Comparison of ENCODE assay signal across 1 cellular context in the genomic region with DNA sequence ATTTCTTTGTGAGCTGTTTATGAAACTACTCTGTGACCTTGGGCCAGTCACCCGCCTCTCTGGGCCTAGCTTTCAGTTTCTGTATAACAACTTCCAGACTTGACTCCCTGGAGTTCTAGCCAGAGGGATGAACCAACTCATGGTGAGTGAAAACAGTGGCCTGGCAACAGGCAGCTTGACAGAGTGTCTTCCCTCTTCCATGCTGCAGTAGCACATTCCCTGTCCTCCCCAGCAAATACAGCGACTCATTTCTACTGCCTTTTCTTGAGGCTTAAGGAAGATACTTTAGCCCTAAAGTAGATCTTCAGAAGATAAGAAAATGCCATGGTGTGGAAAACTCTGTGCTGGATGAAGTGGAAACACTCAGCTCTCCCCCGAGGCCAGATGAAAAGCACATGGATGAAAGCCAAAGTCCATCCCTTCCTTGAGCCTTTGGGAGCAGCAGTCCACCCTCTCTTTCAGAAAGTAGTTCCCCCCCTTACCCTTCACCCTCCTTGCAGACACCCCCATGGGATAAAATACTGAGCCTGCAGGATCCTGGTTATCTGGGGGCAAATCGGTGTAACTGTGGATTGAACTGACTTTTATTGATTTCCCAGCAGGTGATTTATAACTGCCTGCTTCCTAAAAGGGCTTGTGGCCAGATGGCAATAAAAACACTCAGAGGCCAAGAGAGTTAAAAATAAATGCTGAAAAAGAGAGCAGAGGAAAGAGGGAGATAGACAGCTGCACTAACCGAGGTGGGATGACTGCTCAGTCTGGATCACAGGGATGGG.
TF ChIP-seq lines count a peak whose summit lies in the region.

No MANE protein-coding gene starts in this region.

TF ChIP-seq in HEK293, 187 proteins besides CTCF, POLR2A, EP300 and RAD21 (continued from another document and continues in another):
- TF ChIP-seq, protein P1, sequence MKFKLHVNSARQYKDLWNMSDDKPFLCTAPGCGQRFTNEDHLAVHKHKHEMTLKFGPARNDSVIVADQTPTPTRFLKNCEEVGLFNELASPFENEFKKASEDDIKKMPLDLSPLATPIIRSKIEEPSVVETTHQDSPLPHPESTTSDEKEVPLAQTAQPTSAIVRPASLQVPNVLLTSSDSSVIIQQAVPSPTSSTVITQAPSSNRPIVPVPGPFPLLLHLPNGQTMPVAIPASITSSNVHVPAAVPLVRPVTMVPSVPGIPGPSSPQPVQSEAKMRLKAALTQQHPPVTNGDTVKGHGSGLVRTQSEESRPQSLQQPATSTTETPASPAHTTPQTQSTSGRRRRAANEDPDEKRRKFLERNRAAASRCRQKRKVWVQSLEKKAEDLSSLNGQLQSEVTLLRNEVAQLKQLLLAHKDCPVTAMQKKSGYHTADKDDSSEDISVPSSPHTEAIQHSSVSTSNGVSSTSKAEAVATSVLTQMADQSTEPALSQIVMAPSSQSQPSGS (tag by site-specific recombination; IDR thresholded peaks at IDR 0.05; ENCODE audit: low read depth), result no peak
- TF ChIP-seq ZFP41 (tag by site-specific recombination; IDR thresholded peaks at IDR 0.05; ENCODE audit: borderline replicate concordance), result no peak
- no peak for TF ChIP-seq ZNF16 (tag by site-specific recombination; IDR thresholded peaks at IDR 0.05; ENCODE audit: low read depth)
- TF ChIP-seq, protein P2, sequence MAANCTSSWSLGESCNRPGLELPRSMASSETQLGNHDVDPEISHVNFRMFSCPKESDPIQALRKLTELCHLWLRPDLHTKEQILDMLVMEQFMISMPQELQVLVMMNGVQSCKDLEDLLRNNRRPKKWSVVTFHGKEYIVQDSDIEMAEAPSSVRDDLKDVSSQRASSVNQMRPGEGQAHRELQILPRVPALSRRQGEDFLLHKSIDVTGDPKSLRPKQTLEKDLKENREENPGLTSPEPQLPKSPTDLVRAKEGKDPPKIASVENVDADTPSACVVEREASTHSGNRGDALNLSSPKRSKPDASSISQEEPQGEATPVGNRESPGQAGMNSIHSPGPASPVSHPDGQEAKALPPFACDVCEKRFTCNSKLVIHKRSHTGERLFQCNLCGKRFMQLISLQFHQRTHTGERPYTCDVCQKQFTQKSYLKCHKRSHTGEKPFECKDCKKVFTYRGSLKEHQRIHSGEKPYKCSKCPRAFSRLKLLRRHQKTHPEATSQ (tag by site-specific recombination; IDR thresholded peaks at IDR 0.05), result no peak
- no peak for TF ChIP-seq ZNF433 (tag by site-specific recombination; IDR thresholded peaks at IDR 0.05; ENCODE audit: low read depth)
- TF ChIP-seq BCL11A (tag by site-specific recombination; IDR thresholded peaks at IDR 0.05; ENCODE audit: low read depth), result no peak
- no peak for TF ChIP-seq ZNF350 (tag by site-specific recombination; IDR thresholded peaks at IDR 0.05)
- no peak for TF ChIP-seq ZSCAN23 (tag by site-specific recombination; IDR thresholded peaks at IDR 0.05)
- TF ChIP-seq, protein P3, sequence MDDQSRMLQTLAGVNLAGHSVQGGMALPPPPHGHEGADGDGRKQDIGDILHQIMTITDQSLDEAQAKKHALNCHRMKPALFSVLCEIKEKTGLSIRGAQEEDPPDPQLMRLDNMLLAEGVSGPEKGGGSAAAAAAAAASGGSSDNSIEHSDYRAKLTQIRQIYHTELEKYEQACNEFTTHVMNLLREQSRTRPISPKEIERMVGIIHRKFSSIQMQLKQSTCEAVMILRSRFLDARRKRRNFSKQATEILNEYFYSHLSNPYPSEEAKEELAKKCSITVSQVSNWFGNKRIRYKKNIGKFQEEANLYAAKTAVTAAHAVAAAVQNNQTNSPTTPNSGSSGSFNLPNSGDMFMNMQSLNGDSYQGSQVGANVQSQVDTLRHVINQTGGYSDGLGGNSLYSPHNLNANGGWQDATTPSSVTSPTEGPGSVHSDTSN (CRISPR knock-in tag; IDR thresholded peaks at IDR 0.05), result no peak
- TF ChIP-seq GLI2 (tag by site-specific recombination; IDR thresholded peaks at IDR 0.05; ENCODE audit: borderline replicate concordance, low read depth), result no peak
- TF ChIP-seq, protein P4, sequence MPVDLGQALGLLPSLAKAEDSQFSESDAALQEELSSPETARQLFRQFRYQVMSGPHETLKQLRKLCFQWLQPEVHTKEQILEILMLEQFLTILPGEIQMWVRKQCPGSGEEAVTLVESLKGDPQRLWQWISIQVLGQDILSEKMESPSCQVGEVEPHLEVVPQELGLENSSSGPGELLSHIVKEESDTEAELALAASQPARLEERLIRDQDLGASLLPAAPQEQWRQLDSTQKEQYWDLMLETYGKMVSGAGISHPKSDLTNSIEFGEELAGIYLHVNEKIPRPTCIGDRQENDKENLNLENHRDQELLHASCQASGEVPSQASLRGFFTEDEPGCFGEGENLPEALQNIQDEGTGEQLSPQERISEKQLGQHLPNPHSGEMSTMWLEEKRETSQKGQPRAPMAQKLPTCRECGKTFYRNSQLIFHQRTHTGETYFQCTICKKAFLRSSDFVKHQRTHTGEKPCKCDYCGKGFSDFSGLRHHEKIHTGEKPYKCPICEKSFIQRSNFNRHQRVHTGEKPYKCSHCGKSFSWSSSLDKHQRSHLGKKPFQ (tag by site-specific recombination; IDR thresholded peaks at IDR 0.05), result peak; percentile 75
- TF ChIP-seq, protein P5, sequence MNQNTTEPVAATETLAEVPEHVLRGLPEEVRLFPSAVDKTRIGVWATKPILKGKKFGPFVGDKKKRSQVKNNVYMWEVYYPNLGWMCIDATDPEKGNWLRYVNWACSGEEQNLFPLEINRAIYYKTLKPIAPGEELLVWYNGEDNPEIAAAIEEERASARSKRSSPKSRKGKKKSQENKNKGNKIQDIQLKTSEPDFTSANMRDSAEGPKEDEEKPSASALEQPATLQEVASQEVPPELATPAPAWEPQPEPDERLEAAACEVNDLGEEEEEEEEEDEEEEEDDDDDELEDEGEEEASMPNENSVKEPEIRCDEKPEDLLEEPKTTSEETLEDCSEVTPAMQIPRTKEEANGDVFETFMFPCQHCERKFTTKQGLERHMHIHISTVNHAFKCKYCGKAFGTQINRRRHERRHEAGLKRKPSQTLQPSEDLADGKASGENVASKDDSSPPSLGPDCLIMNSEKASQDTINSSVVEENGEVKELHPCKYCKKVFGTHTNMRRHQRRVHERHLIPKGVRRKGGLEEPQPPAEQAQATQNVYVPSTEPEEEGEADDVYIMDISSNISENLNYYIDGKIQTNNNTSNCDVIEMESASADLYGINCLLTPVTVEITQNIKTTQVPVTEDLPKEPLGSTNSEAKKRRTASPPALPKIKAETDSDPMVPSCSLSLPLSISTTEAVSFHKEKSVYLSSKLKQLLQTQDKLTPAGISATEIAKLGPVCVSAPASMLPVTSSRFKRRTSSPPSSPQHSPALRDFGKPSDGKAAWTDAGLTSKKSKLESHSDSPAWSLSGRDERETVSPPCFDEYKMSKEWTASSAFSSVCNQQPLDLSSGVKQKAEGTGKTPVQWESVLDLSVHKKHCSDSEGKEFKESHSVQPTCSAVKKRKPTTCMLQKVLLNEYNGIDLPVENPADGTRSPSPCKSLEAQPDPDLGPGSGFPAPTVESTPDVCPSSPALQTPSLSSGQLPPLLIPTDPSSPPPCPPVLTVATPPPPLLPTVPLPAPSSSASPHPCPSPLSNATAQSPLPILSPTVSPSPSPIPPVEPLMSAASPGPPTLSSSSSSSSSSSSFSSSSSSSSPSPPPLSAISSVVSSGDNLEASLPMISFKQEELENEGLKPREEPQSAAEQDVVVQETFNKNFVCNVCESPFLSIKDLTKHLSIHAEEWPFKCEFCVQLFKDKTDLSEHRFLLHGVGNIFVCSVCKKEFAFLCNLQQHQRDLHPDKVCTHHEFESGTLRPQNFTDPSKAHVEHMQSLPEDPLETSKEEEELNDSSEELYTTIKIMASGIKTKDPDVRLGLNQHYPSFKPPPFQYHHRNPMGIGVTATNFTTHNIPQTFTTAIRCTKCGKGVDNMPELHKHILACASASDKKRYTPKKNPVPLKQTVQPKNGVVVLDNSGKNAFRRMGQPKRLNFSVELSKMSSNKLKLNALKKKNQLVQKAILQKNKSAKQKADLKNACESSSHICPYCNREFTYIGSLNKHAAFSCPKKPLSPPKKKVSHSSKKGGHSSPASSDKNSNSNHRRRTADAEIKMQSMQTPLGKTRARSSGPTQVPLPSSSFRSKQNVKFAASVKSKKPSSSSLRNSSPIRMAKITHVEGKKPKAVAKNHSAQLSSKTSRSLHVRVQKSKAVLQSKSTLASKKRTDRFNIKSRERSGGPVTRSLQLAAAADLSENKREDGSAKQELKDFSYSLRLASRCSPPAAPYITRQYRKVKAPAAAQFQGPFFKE (tag by site-specific recombination; IDR thresholded peaks at IDR 0.05; ENCODE audit: borderline replicate concordance), result no peak
- TF ChIP-seq ZNF521 (tag by site-specific recombination; IDR thresholded peaks at IDR 0.05), result no peak
- peak; percentile 54; the same call in 1 of the 2 replicates for TF ChIP-seq ZBTB17 (tag by site-specific recombination; IDR thresholded peaks at IDR 0.05)
- TF ChIP-seq ZNF596 (tag by site-specific recombination; IDR thresholded peaks at IDR 0.05), result 0 out of 2 replicates have a peak, but pooled peaks have one; percentile 9
- TF ChIP-seq, protein P6, sequence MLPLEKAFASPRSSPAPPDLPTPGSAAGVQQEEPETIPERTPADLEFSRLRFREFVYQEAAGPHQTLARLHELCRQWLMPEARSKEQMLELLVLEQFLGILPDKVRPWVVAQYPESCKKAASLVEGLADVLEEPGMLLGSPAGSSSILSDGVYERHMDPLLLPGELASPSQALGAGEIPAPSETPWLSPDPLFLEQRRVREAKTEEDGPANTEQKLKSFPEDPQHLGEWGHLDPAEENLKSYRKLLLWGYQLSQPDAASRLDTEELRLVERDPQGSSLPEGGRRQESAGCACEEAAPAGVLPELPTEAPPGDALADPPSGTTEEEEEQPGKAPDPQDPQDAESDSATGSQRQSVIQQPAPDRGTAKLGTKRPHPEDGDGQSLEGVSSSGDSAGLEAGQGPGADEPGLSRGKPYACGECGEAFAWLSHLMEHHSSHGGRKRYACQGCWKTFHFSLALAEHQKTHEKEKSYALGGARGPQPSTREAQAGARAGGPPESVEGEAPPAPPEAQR (tag by site-specific recombination; IDR thresholded peaks at IDR 0.05), result no peak
- TF ChIP-seq ZNF701 (tag by site-specific recombination; IDR thresholded peaks at IDR 0.05), result no peak
- TF ChIP-seq ZNF501 (tag by site-specific recombination; IDR thresholded peaks at IDR 0.05), result no peak
- TF ChIP-seq ZNF221 (tag by site-specific recombination; IDR thresholded peaks at IDR 0.05; ENCODE audit: borderline replicate concordance), result no peak
- no peak for TF ChIP-seq ZNF571 (tag by site-specific recombination; IDR thresholded peaks at IDR 0.05)
- TF ChIP-seq ZBTB8A (tag by site-specific recombination; IDR thresholded peaks at IDR 0.05), result peak; percentile 32; the same call in 1 of the 2 replicates
- TF ChIP-seq, protein P7, sequence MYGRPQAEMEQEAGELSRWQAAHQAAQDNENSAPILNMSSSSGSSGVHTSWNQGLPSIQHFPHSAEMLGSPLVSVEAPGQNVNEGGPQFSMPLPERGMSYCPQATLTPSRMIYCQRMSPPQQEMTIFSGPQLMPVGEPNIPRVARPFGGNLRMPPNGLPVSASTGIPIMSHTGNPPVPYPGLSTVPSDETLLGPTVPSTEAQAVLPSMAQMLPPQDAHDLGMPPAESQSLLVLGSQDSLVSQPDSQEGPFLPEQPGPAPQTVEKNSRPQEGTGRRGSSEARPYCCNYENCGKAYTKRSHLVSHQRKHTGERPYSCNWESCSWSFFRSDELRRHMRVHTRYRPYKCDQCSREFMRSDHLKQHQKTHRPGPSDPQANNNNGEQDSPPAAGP (tag by site-specific recombination; IDR thresholded peaks at IDR 0.05), result peak; percentile 62; the same call in 1 of the 2 replicates
- TF ChIP-seq ZNF707 (tag by site-specific recombination; IDR thresholded peaks at IDR 0.05), result no peak
- TF ChIP-seq, protein P8, sequence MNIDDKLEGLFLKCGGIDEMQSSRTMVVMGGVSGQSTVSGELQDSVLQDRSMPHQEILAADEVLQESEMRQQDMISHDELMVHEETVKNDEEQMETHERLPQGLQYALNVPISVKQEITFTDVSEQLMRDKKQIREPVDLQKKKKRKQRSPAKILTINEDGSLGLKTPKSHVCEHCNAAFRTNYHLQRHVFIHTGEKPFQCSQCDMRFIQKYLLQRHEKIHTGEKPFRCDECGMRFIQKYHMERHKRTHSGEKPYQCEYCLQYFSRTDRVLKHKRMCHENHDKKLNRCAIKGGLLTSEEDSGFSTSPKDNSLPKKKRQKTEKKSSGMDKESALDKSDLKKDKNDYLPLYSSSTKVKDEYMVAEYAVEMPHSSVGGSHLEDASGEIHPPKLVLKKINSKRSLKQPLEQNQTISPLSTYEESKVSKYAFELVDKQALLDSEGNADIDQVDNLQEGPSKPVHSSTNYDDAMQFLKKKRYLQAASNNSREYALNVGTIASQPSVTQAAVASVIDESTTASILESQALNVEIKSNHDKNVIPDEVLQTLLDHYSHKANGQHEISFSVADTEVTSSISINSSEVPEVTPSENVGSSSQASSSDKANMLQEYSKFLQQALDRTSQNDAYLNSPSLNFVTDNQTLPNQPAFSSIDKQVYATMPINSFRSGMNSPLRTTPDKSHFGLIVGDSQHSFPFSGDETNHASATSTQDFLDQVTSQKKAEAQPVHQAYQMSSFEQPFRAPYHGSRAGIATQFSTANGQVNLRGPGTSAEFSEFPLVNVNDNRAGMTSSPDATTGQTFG (tag by site-specific recombination; IDR thresholded peaks at IDR 0.05; ENCODE audit: borderline replicate concordance), result no peak
- TF ChIP-seq ZFP69B (tag by site-specific recombination; IDR thresholded peaks at IDR 0.05), result no peak
- TF ChIP-seq ZNF610 (tag by site-specific recombination; IDR thresholded peaks at IDR 0.05; ENCODE audit: borderline replicate concordance), result no peak
- TF ChIP-seq PRDM1 (tag by site-specific recombination; IDR thresholded peaks at IDR 0.05), result no peak
- TF ChIP-seq ZNF391 (tag by site-specific recombination; IDR thresholded peaks at IDR 0.05; ENCODE audit: borderline replicate concordance, low read depth), result no peak
- TF ChIP-seq, protein P9, sequence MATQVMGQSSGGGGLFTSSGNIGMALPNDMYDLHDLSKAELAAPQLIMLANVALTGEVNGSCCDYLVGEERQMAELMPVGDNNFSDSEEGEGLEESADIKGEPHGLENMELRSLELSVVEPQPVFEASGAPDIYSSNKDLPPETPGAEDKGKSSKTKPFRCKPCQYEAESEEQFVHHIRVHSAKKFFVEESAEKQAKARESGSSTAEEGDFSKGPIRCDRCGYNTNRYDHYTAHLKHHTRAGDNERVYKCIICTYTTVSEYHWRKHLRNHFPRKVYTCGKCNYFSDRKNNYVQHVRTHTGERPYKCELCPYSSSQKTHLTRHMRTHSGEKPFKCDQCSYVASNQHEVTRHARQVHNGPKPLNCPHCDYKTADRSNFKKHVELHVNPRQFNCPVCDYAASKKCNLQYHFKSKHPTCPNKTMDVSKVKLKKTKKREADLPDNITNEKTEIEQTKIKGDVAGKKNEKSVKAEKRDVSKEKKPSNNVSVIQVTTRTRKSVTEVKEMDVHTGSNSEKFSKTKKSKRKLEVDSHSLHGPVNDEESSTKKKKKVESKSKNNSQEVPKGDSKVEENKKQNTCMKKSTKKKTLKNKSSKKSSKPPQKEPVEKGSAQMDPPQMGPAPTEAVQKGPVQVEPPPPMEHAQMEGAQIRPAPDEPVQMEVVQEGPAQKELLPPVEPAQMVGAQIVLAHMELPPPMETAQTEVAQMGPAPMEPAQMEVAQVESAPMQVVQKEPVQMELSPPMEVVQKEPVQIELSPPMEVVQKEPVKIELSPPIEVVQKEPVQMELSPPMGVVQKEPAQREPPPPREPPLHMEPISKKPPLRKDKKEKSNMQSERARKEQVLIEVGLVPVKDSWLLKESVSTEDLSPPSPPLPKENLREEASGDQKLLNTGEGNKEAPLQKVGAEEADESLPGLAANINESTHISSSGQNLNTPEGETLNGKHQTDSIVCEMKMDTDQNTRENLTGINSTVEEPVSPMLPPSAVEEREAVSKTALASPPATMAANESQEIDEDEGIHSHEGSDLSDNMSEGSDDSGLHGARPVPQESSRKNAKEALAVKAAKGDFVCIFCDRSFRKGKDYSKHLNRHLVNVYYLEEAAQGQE (tag by site-specific recombination; IDR thresholded peaks at IDR 0.05), result no peak
- TF ChIP-seq IKZF3 (tag by site-specific recombination; IDR thresholded peaks at IDR 0.05), result 0 out of 2 replicates have a peak, but pooled peaks have one; percentile 66
- TF ChIP-seq ZNF175 (tag by site-specific recombination; IDR thresholded peaks at IDR 0.05), result no peak
- TF ChIP-seq HOXA7 (CRISPR knock-in tag; IDR thresholded peaks at IDR 0.05; ENCODE audit: borderline replicate concordance), result no peak
- TF ChIP-seq ZNF561 (tag by site-specific recombination; IDR thresholded peaks at IDR 0.05; ENCODE audit: borderline replicate concordance), result no peak
